Comparison of ENCODE assay signal across 21 cellular contexts in the genomic region with DNA sequence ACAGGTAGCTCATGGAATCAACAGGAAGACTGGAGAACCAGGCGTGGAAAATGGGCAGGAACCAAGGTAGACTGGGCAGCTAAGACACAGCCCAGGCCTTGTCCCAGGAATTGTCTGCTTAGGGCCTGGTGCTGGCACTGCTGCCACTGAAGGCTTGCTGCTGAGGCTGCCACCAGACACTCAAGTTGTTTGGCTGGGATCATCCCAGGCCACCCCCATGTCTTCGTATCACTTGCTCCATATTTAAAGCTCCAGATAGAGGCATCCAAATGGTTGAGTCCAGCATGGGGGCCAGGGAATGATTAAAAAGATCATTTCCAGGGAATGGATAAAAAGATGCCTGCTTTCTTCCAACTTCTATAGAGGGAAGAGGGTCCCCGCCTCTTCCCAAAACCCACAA.
A peak's percentile ranks its signal among the peaks of the same experiment; 100 is the strongest.
DNase-seq lines count a peak whose midpoint lies in the region; ATAC-seq and TF ChIP-seq lines count a peak whose summit lies in the region.
"Had no signal": no experiment of that assay in that cellular context is flagged by ENCODE, and none has a peak within 500 bp of the region (broad histone marks: within the 10 kb centered on the region; RNA-seq: fewer than 3 reads in every experiment).

No MANE protein-coding gene starts in this region.

- no peak overlapping the region for H3K4ac ChIP-seq in neuronal stem cell (ENCODE audit: low read length)

- H2BK12ac ChIP-seq in neuronal stem cell (ENCODE audit: low read length), result no peak overlapping the region

- no peak overlapping the region for H3K9ac ChIP-seq in neuronal stem cell (ENCODE audit: low read depth, low read length, poor library complexity)
- H3K9ac ChIP-seq: BLaER1 treated with 17β-estradiol and CSF1 and Interleukin-3, amounts not matched to agents 10 nM and 100 nM had no signal

- 0 out of 2 replicates have a peak overlapping the region, but pooled peaks have one; percentile 15 for H2AFZ ChIP-seq in GM23338
- H2AFZ ChIP-seq in neuronal stem cell (ENCODE audit: low read length), result no peak overlapping the region

- H2BK120ac ChIP-seq in neuronal stem cell (ENCODE audit: low read depth, low read length), result peak overlapping the region; percentile 38

- no CpG with 5 or more reads among the region's 3 CpGs for WGBS in neuronal stem cell (ENCODE audit: extremely low coverage in 2 of 2, insufficient read length in 2 of 2, insufficient replicate concordance in 1 of 2), 2 donors

- H3F3A ChIP-seq in GM23338 (replicated peaks; ENCODE audit: low read depth), result no peaks in the 10 kb centered on the region

- H3K9me3 ChIP-seq in Panc1 (ENCODE audit: control insufficient read depth, insufficient read depth, low read depth, low read length) (no peaks in the 10 kb centered on the region), neuronal stem cell (replicated peaks in 1 of 2; ENCODE audit: control insufficient read depth in 2 of 2, insufficient read depth in 1 of 2, low read depth in 1 of 2, low read length in 2 of 2) (no peaks in the 10 kb centered on the region)
- H3K9me3 ChIP-seq: A549; BE2C; BLaER1 treated with 17β-estradiol and CSF1 and Interleukin-3, amounts not matched to agents 10 nM and 100 nM; Caco-2; HAP-1 had no signal

- H3K27ac ChIP-seq in GM23338 (ENCODE audit: low read depth) (no peak overlapping the region), Panc1 (ENCODE audit: low read length) (peak overlapping the region; percentile 29; the same call in 1 of the 2 replicates), VCaP (peak overlapping the region; percentile 61; the same call in 1 of the 2 replicates), neuronal stem cell (replicated peaks; ENCODE audit: low read length) (no peak overlapping the region)
- H3K27ac ChIP-seq: A549; BLaER1 treated with 17β-estradiol and CSF1 and Interleukin-3, amounts not matched to agents 10 nM and 100 nM had no signal

- no peak overlapping the region for H3K4me3 Mint-ChIP-seq in GM23338
- H3K4me3 Mint-ChIP-seq: CD4-positive, CD25-positive, alpha-beta regulatory T cell; CD8-positive, alpha-beta T cell had no signal

- DNase-seq in GM23338 (ENCODE audit: low spot score) (no peak), Panc1 (ENCODE audit: low read depth, low spot score) (no peak), neuronal stem cell (ENCODE audit: low spot score) (no peak), nucleus accumbens (lab: John Stamatoyannopoulos, UW) (no peak)
- DNase-seq in effector CD8-positive, alpha-beta T cell (lab: John Stamatoyannopoulos, UW), result no peak
- DNase-seq: 8988T; ACHN; AML-193; BE2C; Caco-2; CD4-positive, CD25-positive, alpha-beta regulatory T cell; CD8-positive, alpha-beta T cell; DMS153; DND-41; GOT3 had no signal

- no peak overlapping the region for H3K27ac Mint-ChIP-seq in GM23338
- H3K27ac Mint-ChIP-seq: CD4-positive, CD25-positive, alpha-beta regulatory T cell; CD8-positive, alpha-beta T cell had no signal

- no peak overlapping the region for H3K14ac ChIP-seq in neuronal stem cell (ENCODE audit: low read length)

- H3K4me2 ChIP-seq in GM23338, result no peak overlapping the region
- no peak overlapping the region for H3K4me2 ChIP-seq in neuronal stem cell (ENCODE audit: insufficient read depth, low read length, poor library complexity, severe bottlenecking)
- H3K4me2 ChIP-seq: A549; BLaER1 treated with 17β-estradiol and CSF1 and Interleukin-3, amounts not matched to agents 10 nM and 100 nM had no signal

- no peak overlapping the region for H3K18ac ChIP-seq in neuronal stem cell (ENCODE audit: low read length)

- intact Hi-C loops in Panc1 (cut with micrococcal nuclease; ENCODE audit: unreplicated experiment), result no loop called here

- no peak overlapping the region for H2BK15ac ChIP-seq in neuronal stem cell (ENCODE audit: low read length)

- H3K27me3 ChIP-seq in GM23338 (ENCODE audit: insufficient read depth) (no peaks in the 10 kb centered on the region), Panc1 (ENCODE audit: control insufficient read depth, insufficient read depth, low read length) (no peaks in the 10 kb centered on the region), neuronal stem cell (ENCODE audit: control insufficient read depth in 3 of 3, insufficient read depth in 3 of 3, low read depth in 1 of 3, low read length in 3 of 3) (no peaks in the 10 kb centered on the region)
- H3K27me3 ChIP-seq: BE2C; BLaER1 treated with 17β-estradiol and CSF1 and Interleukin-3, amounts not matched to agents 10 nM and 100 nM had no signal

- peaks cover 2% of the 10 kb centered on the region for H3K27me3 Mint-ChIP-seq in GM23338 (ENCODE audit: insufficient read depth, low read depth, poor library complexity)
- H3K27me3 Mint-ChIP-seq: CD4-positive, CD25-positive, alpha-beta regulatory T cell had no signal

- H3K79me1 ChIP-seq in neuronal stem cell (ENCODE audit: low read depth, low read length), result no peaks in the 10 kb centered on the region

- H3K4me1 ChIP-seq in GM23338 (ENCODE audit: insufficient read depth), result no peaks in the 10 kb centered on the region
- H3K4me1 ChIP-seq in Panc1 (ENCODE audit: control insufficient read depth, insufficient read depth, low read length), result peaks cover 19% of the 10 kb centered on the region
- H3K4me1 ChIP-seq in neuronal stem cell (ENCODE audit: control insufficient read depth in 2 of 2, insufficient read depth in 1 of 2, low read depth in 1 of 2, low read length in 2 of 2), result peaks cover 0 to 3% of the 10 kb centered on the region in 2 donors
- H3K4me1 ChIP-seq: BE2C, HAP-1 had no signal

- no peak overlapping the region for H2BK5ac ChIP-seq in neuronal stem cell (ENCODE audit: low read length)

- no peak for ATAC-seq in GM23338
- no peak for ATAC-seq in Panc1
- no peak for ATAC-seq in GM19463 (IDR thresholded peaks at IDR 0.05; ENCODE audit: unreplicated experiment)
- no peak for ATAC-seq in HG02973 (IDR thresholded peaks at IDR 0.05; ENCODE audit: unreplicated experiment)
- ATAC-seq: A549; CD8-positive, alpha-beta T cell had no signal

- CTCF ChIA-PET in Panc1 (lab: Charles Lee), result no interaction called here

- no peaks in the 10 kb centered on the region for H3K9me3 Mint-ChIP-seq in GM23338
- H3K9me3 Mint-ChIP-seq: CD8-positive, alpha-beta T cell had no signal

- no peaks in the 10 kb centered on the region for H3K36me3 Mint-ChIP-seq in GM23338 (ENCODE audit: low read depth)
- H3K36me3 Mint-ChIP-seq: CD4-positive, CD25-positive, alpha-beta regulatory T cell; CD8-positive, alpha-beta T cell had no signal

- POLR2A ChIA-PET in Panc1 (lab: Charles Lee), result no interaction called here

- H3K79me2 ChIP-seq in GM23338 (replicated peaks; ENCODE audit: insufficient read depth), result no peaks in the 10 kb centered on the region

- in situ Hi-C loops in Panc1 (cut with HindIII; ENCODE audit: low pct_unique_long_range_greater_than_20kb, low sequenced_read_pairs), result no loop called here

- H3K9me2 ChIP-seq in GM23338 (ENCODE audit: insufficient read depth), result peaks cover 7% of the 10 kb centered on the region; the same call in 1 of the 2 replicates

- no peak overlapping the region for H4K91ac ChIP-seq in neuronal stem cell (ENCODE audit: low read depth, low read length, poor library complexity)

- no peak for TF ChIP-seq CTCF in GM23338 (conservative IDR thresholded peaks at IDR 0.05; ENCODE audit: low read depth in 2 of 2)
- no peak for TF ChIP-seq CTCF in Panc1 (IDR thresholded peaks at IDR 0.05)
- TF ChIP-seq CTCF in VCaP (conservative IDR thresholded peaks at IDR 0.05), result no peak

- H4K8ac ChIP-seq in neuronal stem cell (ENCODE audit: low read depth, low read length), result no peak overlapping the region

- no peak overlapping the region for H2AK5ac ChIP-seq in neuronal stem cell (ENCODE audit: low read depth, low read length)

- H3K23ac ChIP-seq in neuronal stem cell (ENCODE audit: low read depth, low read length, poor library complexity), result no peak overlapping the region

- no TSS peak for BruUV-seq in Panc1 (replicated peaks; lab: Mats Ljungman, UMichigan)

- H4K20me1 ChIP-seq in GM23338 (replicated peaks; ENCODE audit: insufficient read depth), result no peaks in the 10 kb centered on the region
- H4K20me1 ChIP-seq: BLaER1 treated with 17β-estradiol and CSF1 and Interleukin-3, amounts not matched to agents 10 nM and 100 nM had no signal

- peaks cover 15% of the 10 kb centered on the region for H3K4me1 Mint-ChIP-seq in GM23338
- H3K4me1 Mint-ChIP-seq: CD4-positive, CD25-positive, alpha-beta regulatory T cell had no signal

- H3K36me3 ChIP-seq in GM23338 (ENCODE audit: insufficient read depth), result no peaks in the 10 kb centered on the region
- no peaks in the 10 kb centered on the region for H3K36me3 ChIP-seq in Panc1 (ENCODE audit: control insufficient read depth, insufficient read depth, low read length)
- H3K36me3 ChIP-seq in neuronal stem cell (replicated peaks in 1 of 2; ENCODE audit: control insufficient read depth in 2 of 2, insufficient read depth in 2 of 2, low read length in 2 of 2), result no peaks in the 10 kb centered on the region
- H3K36me3 ChIP-seq: BE2C; BLaER1 treated with 17β-estradiol and CSF1 and Interleukin-3, amounts not matched to agents 10 nM and 100 nM; HAP-1 had no signal

- H3K4me3 ChIP-seq in GM23338 (no peak overlapping the region), Panc1 (ENCODE audit: low read depth in 2 of 2, low read length in 2 of 2) (no peak overlapping the region), neuronal stem cell (ENCODE audit: low read length in 2 of 2) (no peak overlapping the region)
- H3K4me3 ChIP-seq: A549; BLaER1 treated with 17β-estradiol and CSF1 and Interleukin-3, amounts not matched to agents 10 nM and 100 nM; HAP-1 had no signal

TF ChIP-seq in GM23338, 12 proteins besides CTCF, POLR2A, EP300 and RAD21 (continues in another document):
- TF ChIP-seq ZNF114 (CRISPR knock-in tag; IDR thresholded peaks at IDR 0.05), result no peak
- no peak for TF ChIP-seq NANOG (IDR thresholded peaks at IDR 0.05; ENCODE audit: borderline replicate concordance)
- no peak for TF ChIP-seq JUNB (IDR thresholded peaks at IDR 0.05; ENCODE audit: unreplicated experiment)
- TF ChIP-seq EZH2phosphoT487 (IDR thresholded peaks at IDR 0.05; ENCODE audit: unreplicated experiment), result no peak
- TF ChIP-seq, protein P1, sequence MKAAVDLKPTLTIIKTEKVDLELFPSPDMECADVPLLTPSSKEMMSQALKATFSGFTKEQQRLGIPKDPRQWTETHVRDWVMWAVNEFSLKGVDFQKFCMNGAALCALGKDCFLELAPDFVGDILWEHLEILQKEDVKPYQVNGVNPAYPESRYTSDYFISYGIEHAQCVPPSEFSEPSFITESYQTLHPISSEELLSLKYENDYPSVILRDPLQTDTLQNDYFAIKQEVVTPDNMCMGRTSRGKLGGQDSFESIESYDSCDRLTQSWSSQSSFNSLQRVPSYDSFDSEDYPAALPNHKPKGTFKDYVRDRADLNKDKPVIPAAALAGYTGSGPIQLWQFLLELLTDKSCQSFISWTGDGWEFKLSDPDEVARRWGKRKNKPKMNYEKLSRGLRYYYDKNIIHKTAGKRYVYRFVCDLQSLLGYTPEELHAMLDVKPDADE (IDR thresholded peaks at IDR 0.05), result no peak
- TF ChIP-seq CREB1 (CRISPR knock-in tag; IDR thresholded peaks at IDR 0.05; ENCODE audit: low read depth), result no peak
- no peak for TF ChIP-seq STAT1 (IDR thresholded peaks at IDR 0.05; ENCODE audit: unreplicated experiment)

Comparison
In these comparisons a context has a peak if more than half of its experiments do, and no peak if none do; other contexts are left out.
1. H3K27ac ChIP-seq: peak in Panc1 (single experiment) and VCaP (single experiment); none in GM23338 (single experiment) and neuronal stem cell (single experiment).